In the genomic region with DNA sequence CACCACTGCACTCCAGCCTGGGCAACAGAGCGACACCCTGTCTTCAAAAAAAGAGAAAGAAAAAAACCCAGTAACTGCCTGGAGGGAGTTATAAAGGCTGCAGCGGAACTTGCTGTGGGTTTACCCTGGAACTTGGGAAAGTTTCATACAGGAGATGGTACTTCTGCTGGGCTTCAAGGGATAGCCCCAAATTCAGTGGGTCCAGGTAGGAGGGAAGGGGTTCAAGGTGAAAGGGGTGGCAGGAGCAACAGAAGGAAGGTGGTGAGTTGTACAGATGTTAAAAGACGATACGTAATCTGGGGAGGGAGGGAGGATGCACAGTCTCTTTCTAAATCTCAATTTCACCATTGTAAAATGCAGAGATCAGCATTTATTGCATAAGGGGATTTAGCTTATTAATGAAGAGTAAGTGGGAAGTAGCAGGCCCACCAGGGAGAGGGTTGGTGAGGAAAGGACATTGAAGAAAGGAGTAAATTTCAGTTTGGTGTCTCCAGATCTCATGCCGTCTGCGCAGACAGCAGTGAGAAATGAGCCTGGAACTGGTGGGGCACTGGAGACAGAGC, we compare ENCODE assay signal across 19 cellular contexts. TPM values are rescaled to one million over a fixed set of nuclear protein-coding genes. Genes with fewer than 3 reads are reported as not detected.
DNase-seq lines count a peak whose midpoint lies in the region; ATAC-seq and TF ChIP-seq lines count a peak whose summit lies in the region.
"Had no signal": no experiment of that assay in that cellular context is flagged by ENCODE, and none has a peak within 500 bp of the region (broad histone marks: within the 10 kb centered on the region; RNA-seq: fewer than 3 reads in every experiment).

No MANE protein-coding gene starts in this region.

- H3K36me3 ChIP-seq in left ventricle myocardium inferior (no peaks in the 10 kb centered on the region), neural progenitor cell (no peaks in the 10 kb centered on the region)

- no peak overlapping the region for H2AFZ ChIP-seq in neural progenitor cell (replicated peaks)
- H2AFZ ChIP-seq: GM23338 had no signal

- peak overlapping the region; percentile 25 for H3K27ac Mint-ChIP-seq in dendritic cell treated with granulocyte-macrophage colony-stimulating factor and Interleukin-4, amounts not matched to agents 40 ng/mL and 50 ng/mL, for 4 days
- peak overlapping the region; percentile 30 for H3K27ac Mint-ChIP-seq in neural progenitor cell
- H3K27ac Mint-ChIP-seq: CD4-positive, alpha-beta memory T cell; GM23338 had no signal

- peaks cover 1% of the 10 kb centered on the region for H3K27me3 Mint-ChIP-seq in dendritic cell treated with granulocyte-macrophage colony-stimulating factor and Interleukin-4, amounts not matched to agents 40 ng/mL and 50 ng/mL, for 4 days
- no peaks in the 10 kb centered on the region for H3K27me3 Mint-ChIP-seq in neural progenitor cell (ENCODE audit: insufficient read depth, low read depth)

- H3K27me3 ChIP-seq in left ventricle myocardium inferior (ENCODE audit: low read depth) (no peaks in the 10 kb centered on the region), neural progenitor cell (no peaks in the 10 kb centered on the region)

- H3K4me1 ChIP-seq in left ventricle myocardium inferior (peaks cover 17% of the 10 kb centered on the region), neural progenitor cell (peaks cover 23% of the 10 kb centered on the region)

- H3K9me3 ChIP-seq in left ventricle myocardium inferior (replicated peaks) (no peaks in the 10 kb centered on the region), neural progenitor cell (ENCODE audit: low read depth) (no peaks in the 10 kb centered on the region)

- no peaks in the 10 kb centered on the region for H3K9me3 Mint-ChIP-seq in dendritic cell treated with granulocyte-macrophage colony-stimulating factor and Interleukin-4, amounts not matched to agents 40 ng/mL and 50 ng/mL, for 4 days
- H3K9me3 Mint-ChIP-seq in neural progenitor cell: no peaks in the 10 kb centered on the region
- H3K9me3 Mint-ChIP-seq: GM23338 had no signal

- H3K9ac ChIP-seq in neural progenitor cell: no peak overlapping the region

- intact Hi-C loops in left ventricle myocardium inferior (cut with micrococcal nuclease) (no loop called here), cardiac septum (cut with DNase I) (no loop called here)
- intact Hi-C loops in dendritic cell treated with granulocyte-macrophage colony-stimulating factor and Interleukin-4, amounts not matched to agents 40 ng/mL and 50 ng/mL, for 4 days (cut with micrococcal nuclease): loop anchor here (5.0 kb wide), 1 partner anchor 42 kb away; no protein-coding TSS in a partner anchor

- no peaks in the 10 kb centered on the region for H3K36me3 Mint-ChIP-seq in dendritic cell treated with granulocyte-macrophage colony-stimulating factor and Interleukin-4, amounts not matched to agents 40 ng/mL and 50 ng/mL, for 4 days (ENCODE audit: low read depth)
- no peaks in the 10 kb centered on the region for H3K36me3 Mint-ChIP-seq in neural progenitor cell
- H3K36me3 Mint-ChIP-seq: CD4-positive, alpha-beta memory T cell had no signal

- DNase-seq in left ventricle myocardium inferior (no peak), cardiac septum (ENCODE audit: low spot score) (no peak), left lobe of liver (ENCODE audit: low spot score) (no peak), neural progenitor cell (ENCODE audit: low spot score) (no peak), ureter (ENCODE audit: low spot score) (no peak)
- DNase-seq: 8988T; C1 segment of cervical spinal cord; Calu3; CD4-positive, alpha-beta memory T cell; COR-L47; DMS53; DMS79 treated with DMSO at 0.1 percent for 48 hours; GF-D8; H9 had no signal

- no peak overlapping the region for H3K4me3 Mint-ChIP-seq in dendritic cell treated with granulocyte-macrophage colony-stimulating factor and Interleukin-4, amounts not matched to agents 40 ng/mL and 50 ng/mL, for 4 days
- H3K4me3 Mint-ChIP-seq in neural progenitor cell: no peak overlapping the region
- H3K4me3 Mint-ChIP-seq: CD4-positive, alpha-beta memory T cell; GM23338; H9 had no signal

- no peak overlapping the region for H3K4me2 ChIP-seq in neural progenitor cell
- H3K4me2 ChIP-seq: GM23338 had no signal

- no peaks in the 10 kb centered on the region for H3F3A ChIP-seq in neural progenitor cell (ENCODE audit: low read depth)

- H4K20me1 ChIP-seq in neural progenitor cell (ENCODE audit: low read depth): no peaks in the 10 kb centered on the region

- H3K4me3 ChIP-seq in left ventricle myocardium inferior (no peak overlapping the region), neural progenitor cell (no peak overlapping the region)
- H3K4me3 ChIP-seq: GM23338 had no signal

- H3K4me1 Mint-ChIP-seq in dendritic cell treated with granulocyte-macrophage colony-stimulating factor and Interleukin-4, amounts not matched to agents 40 ng/mL and 50 ng/mL, for 4 days (ENCODE audit: low read depth): peaks cover 50% of the 10 kb centered on the region
- peaks cover 7% of the 10 kb centered on the region for H3K4me1 Mint-ChIP-seq in neural progenitor cell
- H3K4me1 Mint-ChIP-seq: CD4-positive, alpha-beta memory T cell had no signal

- TF ChIP-seq CTCF in left ventricle myocardium inferior (IDR thresholded peaks at IDR 0.05; ENCODE audit: borderline replicate concordance): no peak
- no peak for TF ChIP-seq CTCF in neural progenitor cell (IDR thresholded peaks at IDR 0.05)

- ATAC-seq in left lobe of liver (peak; percentile 9), HG02840 (IDR thresholded peaks at IDR 0.05; ENCODE audit: low FRiP score, unreplicated experiment) (no peak), HG03342 (IDR thresholded peaks at IDR 0.05; ENCODE audit: unreplicated experiment) (no peak)
- ATAC-seq: GM23338, HCT116 had no signal

- H3K79me2 ChIP-seq in neural progenitor cell (ENCODE audit: low read depth): no peaks in the 10 kb centered on the region

- H3K27ac ChIP-seq in left ventricle myocardium inferior (replicated peaks) (peak overlapping the region; percentile 50), neural progenitor cell (no peak overlapping the region)

RNA-seq across cellular contexts. Expression of a gene that starts 8.5 kb away (rescaled TPM):
- total RNA-seq in left ventricle myocardium inferior (1.8 TPM), cardiac septum (2.8 TPM), left lobe of liver (1.3 TPM), neural progenitor cell (ENCODE audit: low replicate concordance) (40.6 and 57.6 TPM in 2 replicates), ureter (6.0 TPM)
